ENCODE assay signal across 22 cellular contexts in genomic region chr10:35270100-35270499, GRCh38.
DNase-seq lines count a peak whose midpoint lies in the region; ATAC-seq and TF ChIP-seq lines count a peak whose summit lies in the region.
"Had no signal": no experiment of that assay in that cellular context is flagged by ENCODE, and none has a peak within 500 bp of the region (broad histone marks: within the 10 kb centered on the region; RNA-seq: fewer than 3 reads in every experiment).

No MANE protein-coding gene starts in this region.

- H3K36me3 ChIP-seq in HEK293 (ENCODE audit: control insufficient read depth in 2 of 2, insufficient read depth in 1 of 2, low read length in 2 of 2) (no peaks in the 10 kb centered on the region), smooth muscle cell (ENCODE audit: low read depth) (no peaks in the 10 kb centered on the region)
- no peaks in the 10 kb centered on the region for H3K36me3 ChIP-seq in CD8-positive, alpha-beta T cell (ENCODE audit: insufficient read depth, low read length)
- H3K36me3 ChIP-seq: brain microvascular endothelial cell, MG63, right atrium auricular region, SJSA1, upper lobe of right lung had no signal

- H3K9ac ChIP-seq in smooth muscle cell (ENCODE audit: low read depth): no peak overlapping the region

- no peaks in the 10 kb centered on the region for H3K79me2 ChIP-seq in smooth muscle cell (ENCODE audit: low read depth)

- H3K9me3 ChIP-seq in HEK293 (ENCODE audit: control insufficient read depth, insufficient read depth, low read depth, low read length) (no peaks in the 10 kb centered on the region), smooth muscle cell (replicated peaks; ENCODE audit: low read depth) (no peaks in the 10 kb centered on the region)
- no peaks in the 10 kb centered on the region for H3K9me3 ChIP-seq in CD8-positive, alpha-beta T cell (ENCODE audit: low read length)
- H3K9me3 ChIP-seq: MG63, right atrium auricular region, SJSA1, upper lobe of right lung had no signal

- H3K4me2 ChIP-seq in smooth muscle cell: no peak overlapping the region

- no peaks in the 10 kb centered on the region for H3F3A ChIP-seq in smooth muscle cell (ENCODE audit: low read depth)

- H3K27ac ChIP-seq in HEK293 (ENCODE audit: extremely low read depth, low read depth, low read length): no peak overlapping the region
- peak overlapping the region; percentile 9 for H3K27ac ChIP-seq in smooth muscle cell (ENCODE audit: low read depth)
- H3K27ac ChIP-seq in dorsolateral prefrontal cortex: no peak overlapping the region
- H3K27ac ChIP-seq in CD8-positive, alpha-beta T cell (ENCODE audit: low read depth, low read length): no peak overlapping the region
- H3K27ac ChIP-seq: brain microvascular endothelial cell, C4-2B, right atrium auricular region, SJSA1, upper lobe of right lung had no signal

- intact Hi-C loops in activated CD4-positive, alpha-beta T cell treated with anti-CD3 and anti-CD28 coated beads, Interleukin-2, amount 10 ng/mL, durations not matched to agents 24 days and 14 days (cut with micrococcal nuclease): no loop called here
- intact Hi-C loops in dorsolateral prefrontal cortex (cut with DNase I): no loop called here
- intact Hi-C loops in CD8-positive, alpha-beta T cell (cut with DNase I, micrococcal nuclease): no loop called here

- no peak overlapping the region for H3K4me3 Mint-ChIP-seq in activated CD4-positive, alpha-beta T cell treated with anti-CD3 and anti-CD28 coated beads, Interleukin-2, amount 10 ng/mL, durations not matched to agents 24 days and 14 days
- H3K4me3 Mint-ChIP-seq in CD8-positive, alpha-beta T cell: no peak overlapping the region
- H3K4me3 Mint-ChIP-seq: activated CD8-positive, alpha-beta memory T cell treated with anti-CD3 and anti-CD28 coated beads, Interleukin-2, amount 10 ng/mL, durations not matched to agents 7 days and 5 days; activated naive CD4-positive, alpha-beta T cell treated with anti-CD3 and anti-CD28 coated beads, Interleukin-2, amount 10 ng/mL, durations not matched to agents 7 days and 5 days; WTC11 had no signal

- TF ChIP-seq CTCF in HEK293 (tag by site-specific recombination; IDR thresholded peaks at IDR 0.05) (no peak), smooth muscle cell (IDR thresholded peaks at IDR 0.05; ENCODE audit: borderline replicate concordance, insufficient read depth, poor library complexity, severe bottlenecking) (no peak), dorsolateral prefrontal cortex (IDR thresholded peaks at IDR 0.05 in 54 of 56, conservative IDR thresholded peaks at IDR 0.05 in 2 of 56; ENCODE audit: low read depth in 1 of 56, partially characterized antibody in 56 of 56) (no peak)
- no peak for TF ChIP-seq CTCF in CD8-positive, alpha-beta T cell (IDR thresholded peaks at IDR 0.05)

- POLR2A ChIA-PET in HEK293 (lab: Yijun Ruan, JAX): no interaction called here
- POLR2A ChIA-PET in CD8-positive, alpha-beta T cell (lab: Charles Lee): no interaction called here

- H3K27me3 ChIP-seq in smooth muscle cell (ENCODE audit: low read depth) (no peaks in the 10 kb centered on the region), dorsolateral prefrontal cortex (no peaks in the 10 kb centered on the region)
- H3K27me3 ChIP-seq in CD8-positive, alpha-beta T cell (ENCODE audit: insufficient read depth, low read length): no peaks in the 10 kb centered on the region
- H3K27me3 ChIP-seq: brain microvascular endothelial cell, MG63, right atrium auricular region, SJSA1, upper lobe of right lung had no signal

- H3K9me3 Mint-ChIP-seq in activated CD4-positive, alpha-beta T cell treated with anti-CD3 and anti-CD28 coated beads, Interleukin-2, amount 10 ng/mL, durations not matched to agents 24 days and 14 days: peaks cover 9% of the 10 kb centered on the region
- peaks cover 4% of the 10 kb centered on the region for H3K9me3 Mint-ChIP-seq in CD8-positive, alpha-beta T cell
- H3K9me3 Mint-ChIP-seq: activated naive CD4-positive, alpha-beta T cell treated with anti-CD3 and anti-CD28 coated beads, Interleukin-2, amount 10 ng/mL, durations not matched to agents 7 days and 5 days had no signal

- H2AFZ ChIP-seq in smooth muscle cell (ENCODE audit: low read depth): no peak overlapping the region

- peak overlapping the region; percentile 35 for H3K27ac Mint-ChIP-seq in activated CD4-positive, alpha-beta T cell treated with anti-CD3 and anti-CD28 coated beads, Interleukin-2, amount 10 ng/mL, durations not matched to agents 24 days and 14 days
- no peak overlapping the region for H3K27ac Mint-ChIP-seq in CD8-positive, alpha-beta T cell
- H3K27ac Mint-ChIP-seq: activated CD8-positive, alpha-beta memory T cell treated with anti-CD3 and anti-CD28 coated beads, Interleukin-2, amount 10 ng/mL, durations not matched to agents 7 days and 5 days; activated naive CD4-positive, alpha-beta T cell treated with anti-CD3 and anti-CD28 coated beads, Interleukin-2, amount 10 ng/mL, durations not matched to agents 7 days and 5 days; WTC11 had no signal

- 61% methylated on average over 1 of the region's 1 CpG for WGBS in smooth muscle cell (ENCODE audit: low lambda C conversion rate)

- CTCF ChIA-PET in HEK293 (lab: Yijun Ruan, JAX): interaction anchor here (0.7 kb wide), 1 partner anchor 30 kb away, joined by 3 read pairs; no protein-coding TSS in a partner anchor
- CTCF ChIA-PET in CD8-positive, alpha-beta T cell (lab: Charles Lee): no interaction called here

- H4K20me1 ChIP-seq in smooth muscle cell (ENCODE audit: low read depth): no peaks in the 10 kb centered on the region

- peaks cover 2% of the 10 kb centered on the region for H3K27me3 Mint-ChIP-seq in activated CD4-positive, alpha-beta T cell treated with anti-CD3 and anti-CD28 coated beads, Interleukin-2, amount 10 ng/mL, durations not matched to agents 24 days and 14 days
- H3K27me3 Mint-ChIP-seq in CD8-positive, alpha-beta T cell (ENCODE audit: low read depth): peaks cover 2% of the 10 kb centered on the region

- ATAC-seq in CD8-positive, alpha-beta T cell: no peak
- ATAC-seq: activated CD8-positive, alpha-beta memory T cell treated with anti-CD3 and anti-CD28 coated beads, Interleukin-2, amount 10 ng/mL, durations not matched to agents 7 days and 5 days; upper lobe of right lung; WTC11 had no signal

- H3K4me1 ChIP-seq in HEK293 (ENCODE audit: control insufficient read depth, insufficient read depth, low read length) (no peaks in the 10 kb centered on the region), smooth muscle cell (ENCODE audit: low read depth) (peaks cover 14% of the 10 kb centered on the region)
- no peaks in the 10 kb centered on the region for H3K4me1 ChIP-seq in CD8-positive, alpha-beta T cell (ENCODE audit: insufficient read depth, low read length)
- H3K4me1 ChIP-seq: right atrium auricular region had no signal

- no peaks in the 10 kb centered on the region for H3K36me3 Mint-ChIP-seq in activated CD4-positive, alpha-beta T cell treated with anti-CD3 and anti-CD28 coated beads, Interleukin-2, amount 10 ng/mL, durations not matched to agents 24 days and 14 days (ENCODE audit: low read depth)
- H3K36me3 Mint-ChIP-seq in CD8-positive, alpha-beta T cell: no peaks in the 10 kb centered on the region
- H3K36me3 Mint-ChIP-seq: activated naive CD4-positive, alpha-beta T cell treated with anti-CD3 and anti-CD28 coated beads, Interleukin-2, amount 10 ng/mL, durations not matched to agents 7 days and 5 days; WTC11 had no signal

- H3K4me1 Mint-ChIP-seq in activated CD4-positive, alpha-beta T cell treated with anti-CD3 and anti-CD28 coated beads, Interleukin-2, amount 10 ng/mL, durations not matched to agents 24 days and 14 days: peaks cover 5% of the 10 kb centered on the region
- H3K4me1 Mint-ChIP-seq in CD8-positive, alpha-beta T cell (ENCODE audit: low read depth): peaks cover 1% of the 10 kb centered on the region
- H3K4me1 Mint-ChIP-seq: activated CD8-positive, alpha-beta memory T cell treated with anti-CD3 and anti-CD28 coated beads, Interleukin-2, amount 10 ng/mL, durations not matched to agents 7 days and 5 days had no signal

- H3K4me3 ChIP-seq in HEK293 (ENCODE audit: low read depth, low read length): no peak overlapping the region
- H3K4me3 ChIP-seq in smooth muscle cell: no peak overlapping the region
- no peak overlapping the region for H3K4me3 ChIP-seq in dorsolateral prefrontal cortex
- no peak overlapping the region for H3K4me3 ChIP-seq in CD8-positive, alpha-beta T cell (ENCODE audit: low read depth, low read length)
- H3K4me3 ChIP-seq: MG63, right atrium auricular region, SJSA1, upper lobe of right lung had no signal

- no peak for DNase-seq in activated CD4-positive, alpha-beta T cell treated with anti-CD3 and anti-CD28 coated beads, Interleukin-2, amount 10 ng/mL, durations not matched to agents 24 days and 14 days
- DNase-seq in activated CD4-positive, alpha-beta T cell treated with anti-CD3 and anti-CD28 coated beads, Interleukin-2, amount 50 U/mL, for 1 hour: no peak
- DNase-seq in amniotic epithelial cell (ENCODE audit: low read depth): peak; percentile 19
- no peak for DNase-seq in smooth muscle cell (lab: John Stamatoyannopoulos, UW; ENCODE audit: unreplicated experiment)
- DNase-seq in dorsolateral prefrontal cortex: no peak
- no peak for DNase-seq in activated effector memory CD4-positive, alpha-beta T cell treated with anti-CD3 and anti-CD28 coated beads, Interleukin-2, amount 50 U/mL, for 16 hours
- DNase-seq in CD8-positive, alpha-beta T cell: no peak
- DNase-seq: activated CD8-positive, alpha-beta memory T cell treated with anti-CD3 and anti-CD28 coated beads, Interleukin-2, amount 10 ng/mL, durations not matched to agents 7 days and 5 days; activated naive CD4-positive, alpha-beta T cell treated with anti-CD3 and anti-CD28 coated beads, Interleukin-2, amount 10 ng/mL, durations not matched to agents 7 days and 5 days; brain microvascular endothelial cell; GF-D8; H7; MG63; NCI-H82; occipital lobe; stimulated activated naive CD4-positive, alpha-beta T cell; upper lobe of right lung had no signal

TF ChIP-seq in HEK293, 187 proteins besides CTCF, POLR2A, EP300 and RAD21 (continues in another document):
- TF ChIP-seq ZFP41 (tag by site-specific recombination; IDR thresholded peaks at IDR 0.05; ENCODE audit: borderline replicate concordance): no peak
